6 cellular contexts compared by ENCODE assay signal in the genomic region with DNA sequence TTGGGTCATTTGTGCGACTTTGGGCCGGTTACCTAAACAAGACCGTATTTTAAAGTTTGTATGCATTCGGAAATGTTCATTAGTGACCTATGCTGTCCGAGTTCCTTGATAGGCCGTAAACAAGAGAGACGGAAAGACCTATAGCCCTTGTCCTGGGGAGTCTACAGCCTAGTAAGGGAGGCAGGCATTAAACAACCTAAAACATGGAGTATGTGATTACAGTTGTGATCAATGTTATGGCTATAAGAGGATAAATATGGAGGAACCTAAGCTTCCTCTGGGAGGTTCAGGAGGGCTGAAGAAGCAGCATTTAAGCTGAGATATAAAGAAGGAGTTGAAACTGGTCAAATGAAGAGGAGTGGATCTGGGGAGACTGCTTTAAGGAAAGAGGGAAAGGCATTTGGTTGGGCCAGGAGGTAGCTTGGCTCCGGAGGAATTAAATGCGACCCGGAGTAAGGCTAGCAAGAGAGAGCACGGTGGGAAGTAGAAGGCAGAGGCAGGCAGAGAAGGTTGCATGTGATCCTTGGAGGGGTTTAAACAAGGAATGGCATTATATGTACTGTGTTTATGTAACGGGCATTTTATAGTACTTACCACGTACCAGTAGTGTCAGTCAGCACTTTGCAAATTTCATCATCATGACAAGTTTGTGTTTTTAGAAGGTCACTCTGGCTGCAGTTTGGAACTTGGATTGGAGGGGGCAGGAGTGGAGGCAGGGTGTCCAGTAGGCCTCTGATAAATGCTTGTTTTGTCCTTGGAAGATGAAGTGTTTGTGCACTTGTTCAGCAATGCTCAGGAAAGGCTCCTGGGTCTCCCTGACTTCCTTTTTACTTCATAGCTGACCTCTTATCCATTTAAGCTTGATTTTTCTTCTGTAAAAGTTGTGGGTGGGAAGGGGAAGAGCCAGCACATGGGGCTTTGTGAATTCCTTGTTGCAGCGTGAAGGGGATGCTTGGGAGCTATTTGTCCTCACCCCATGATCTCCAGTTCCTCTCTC. TPM values are rescaled to one million over a fixed set of nuclear protein-coding genes. Genes with fewer than 3 reads are reported as not detected.
DNase-seq lines count a peak whose midpoint lies in the region; ATAC-seq and TF ChIP-seq lines count a peak whose summit lies in the region.

No MANE protein-coding gene starts in this region.

- no peak for ATAC-seq in CD8-positive, alpha-beta T cell

- H3K9me3 Mint-ChIP-seq in CD8-positive, alpha-beta T cell, result no peaks in the 10 kb centered on the region

- peaks cover 2% of the 10 kb centered on the region for H3K36me3 Mint-ChIP-seq in CD8-positive, alpha-beta T cell

- peak overlapping the region; percentile 47 for H3K27ac ChIP-seq in CD8-positive, alpha-beta T cell (ENCODE audit: low read depth, low read length)

- H3K27me3 Mint-ChIP-seq in CD8-positive, alpha-beta T cell (ENCODE audit: low read depth), result peaks cover 4% of the 10 kb centered on the region

- intact Hi-C loops in CD8-positive, alpha-beta T cell (cut with DNase I, micrococcal nuclease), result loop anchor here (1.0 to 5.0 kb wide), 11 partner anchors 48 to 1996 kb away; a partner anchor contains a TSS

- no peaks in the 10 kb centered on the region for H3K27me3 ChIP-seq in CD8-positive, alpha-beta T cell (ENCODE audit: insufficient read depth, low read length)

- peak overlapping the region; percentile 71 for H3K4me3 Mint-ChIP-seq in CD8-positive, alpha-beta T cell

- H3K27ac Mint-ChIP-seq in CD8-positive, alpha-beta T cell, result peak overlapping the region; percentile 79

- peak overlapping the region; percentile 77 for H3K4me3 ChIP-seq in CD8-positive, alpha-beta T cell (ENCODE audit: low read depth, low read length)

- POLR2A ChIA-PET in CD8-positive, alpha-beta T cell (lab: Charles Lee), result interaction anchor here (0.5 to 4.6 kb wide), 11 partner anchors 9 to 446 kb away, joined by 3 to 32 read pairs (median 4); a partner anchor contains a TSS

- H3K4me1 ChIP-seq in CD8-positive, alpha-beta T cell (ENCODE audit: insufficient read depth, low read length), result peaks cover 22% of the 10 kb centered on the region

- H3K9me3 ChIP-seq in CD8-positive, alpha-beta T cell (ENCODE audit: low read length), result no peaks in the 10 kb centered on the region

- TF ChIP-seq CTCF in CD8-positive, alpha-beta T cell (IDR thresholded peaks at IDR 0.05), result no peak

- H3K36me3 ChIP-seq in CD8-positive, alpha-beta T cell (ENCODE audit: insufficient read depth, low read length), result no peaks in the 10 kb centered on the region

- CTCF ChIA-PET in CD8-positive, alpha-beta T cell (lab: Charles Lee), result interaction anchor here (0.7 to 8.5 kb wide), 9 partner anchors 10 to 48 kb away, joined by 3 to 48 read pairs (median 4); a partner anchor contains a TSS

- no peak for DNase-seq in CD8-positive, alpha-beta T cell
- DNase-seq in SW480 (ENCODE audit: low spot score), result peak; percentile 37
- DNase-seq in iris pigment epithelial cell (ENCODE audit: low read depth), result peak; percentile 90
- DNase-seq in stimulated activated CD4-positive, alpha-beta T cell treated with anti-CD3 and anti-CD28 coated beads, Interleukin-4, amount 100 ng/mL, for 24 hours, result no peak
- DNase-seq in putamen (ENCODE audit: low spot score), result no peak
- DNase-seq in Ammon's horn (ENCODE audit: low spot score), result no peak

- H3K4me1 Mint-ChIP-seq in CD8-positive, alpha-beta T cell (ENCODE audit: low read depth), result peaks cover 23% of the 10 kb centered on the region

RNA-seq across cellular contexts. Expression of a gene that starts 1.0 kb away (rescaled TPM):
- total RNA-seq in CD8-positive, alpha-beta T cell, result 10 to 100 TPM; 13.7 TPM

RNA-seq across cellular contexts. Expression of a gene that starts 25.4 kb away (rescaled TPM):
- under 1 TPM; 0.30 to 0.39 TPM for total RNA-seq in CD8-positive, alpha-beta T cell

RNA-seq across cellular contexts. Expression of a gene that starts 47.6 kb away (rescaled TPM):
- 10 to 100 TPM; 37.6 to 37.7 TPM for total RNA-seq in CD8-positive, alpha-beta T cell

RNA-seq across cellular contexts. Expression of a gene that starts 48.8 kb away (rescaled TPM):
- 10 to 100 TPM; 63.1 to 72.9 TPM for total RNA-seq in CD8-positive, alpha-beta T cell

RNA-seq across cellular contexts. Expression of a gene that starts 54.8 kb away (rescaled TPM):
- not detected for total RNA-seq in CD8-positive, alpha-beta T cell

Comparison
In these comparisons a context has a peak if more than half of its experiments do, and no peak if none do; other contexts are left out.
1. DNase-seq: peak in SW480 (single experiment) and iris pigment epithelial cell (single experiment); none in CD8-positive, alpha-beta T cell (0 of 7), stimulated activated CD4-positive, alpha-beta T cell treated with anti-CD3 and anti-CD28 coated beads, Interleukin-4, amount 100 ng/mL, for 24 hours (single experiment), putamen (single experiment) and Ammon's horn (single experiment).